Comparison of ENCODE assay signal across 8 cellular contexts in genomic region chr2:238287702-238288649, GRCh38. TPM values are rescaled to one million over a fixed set of nuclear protein-coding genes. Genes with fewer than 3 reads are reported as not detected.
DNase-seq lines count a peak whose midpoint lies in the region; TF ChIP-seq lines count a peak whose summit lies in the region.

A gene with protein sequence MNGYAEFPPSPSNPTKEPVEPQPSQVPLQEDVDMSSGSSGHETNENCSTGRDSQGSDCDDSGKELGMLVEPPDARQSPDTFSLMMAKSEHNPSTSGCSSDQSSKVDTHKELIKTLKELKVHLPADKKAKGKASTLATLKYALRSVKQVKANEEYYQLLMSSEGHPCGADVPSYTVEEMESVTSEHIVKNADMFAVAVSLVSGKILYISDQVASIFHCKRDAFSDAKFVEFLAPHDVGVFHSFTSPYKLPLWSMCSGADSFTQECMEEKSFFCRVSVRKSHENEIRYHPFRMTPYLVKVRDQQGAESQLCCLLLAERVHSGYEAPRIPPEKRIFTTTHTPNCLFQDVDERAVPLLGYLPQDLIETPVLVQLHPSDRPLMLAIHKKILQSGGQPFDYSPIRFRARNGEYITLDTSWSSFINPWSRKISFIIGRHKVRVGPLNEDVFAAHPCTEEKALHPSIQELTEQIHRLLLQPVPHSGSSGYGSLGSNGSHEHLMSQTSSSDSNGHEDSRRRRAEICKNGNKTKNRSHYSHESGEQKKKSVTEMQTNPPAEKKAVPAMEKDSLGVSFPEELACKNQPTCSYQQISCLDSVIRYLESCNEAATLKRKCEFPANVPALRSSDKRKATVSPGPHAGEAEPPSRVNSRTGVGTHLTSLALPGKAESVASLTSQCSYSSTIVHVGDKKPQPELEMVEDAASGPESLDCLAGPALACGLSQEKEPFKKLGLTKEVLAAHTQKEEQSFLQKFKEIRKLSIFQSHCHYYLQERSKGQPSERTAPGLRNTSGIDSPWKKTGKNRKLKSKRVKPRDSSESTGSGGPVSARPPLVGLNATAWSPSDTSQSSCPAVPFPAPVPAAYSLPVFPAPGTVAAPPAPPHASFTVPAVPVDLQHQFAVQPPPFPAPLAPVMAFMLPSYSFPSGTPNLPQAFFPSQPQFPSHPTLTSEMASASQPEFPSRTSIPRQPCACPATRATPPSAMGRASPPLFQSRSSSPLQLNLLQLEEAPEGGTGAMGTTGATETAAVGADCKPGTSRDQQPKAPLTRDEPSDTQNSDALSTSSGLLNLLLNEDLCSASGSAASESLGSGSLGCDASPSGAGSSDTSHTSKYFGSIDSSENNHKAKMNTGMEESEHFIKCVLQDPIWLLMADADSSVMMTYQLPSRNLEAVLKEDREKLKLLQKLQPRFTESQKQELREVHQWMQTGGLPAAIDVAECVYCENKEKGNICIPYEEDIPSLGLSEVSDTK (N-terminal part only) (minus strand): TSS chr2:238288610. CDS start chr2:238277936, 10,674 bp downstream.

- no peaks in the 10 kb centered on the region for H3K9me3 Mint-ChIP-seq in HFFc6
- no peaks in the 10 kb centered on the region for H3K9me3 Mint-ChIP-seq in endothelial cell (ENCODE audit: unreplicated experiment)
- H3K9me3 Mint-ChIP-seq in mesothelial cell of epicardium = no peaks in the 10 kb centered on the region

- H3K27ac Mint-ChIP-seq in HFFc6 (peak within 1 kb of the TSS; percentile 99), endothelial cell (ENCODE audit: unreplicated experiment) (peak within 1 kb of the TSS; percentile 89), mesothelial cell of epicardium (peak within 1 kb of the TSS; percentile 90)

- H3K36me3 ChIP-seq in stomach = no peaks in the 10 kb centered on the region

- H3K4me1 Mint-ChIP-seq in HFFc6 (ENCODE audit: low read depth) = peaks cover 36% of the 10 kb centered on the region
- peaks cover 18% of the 10 kb centered on the region for H3K4me1 Mint-ChIP-seq in endothelial cell (ENCODE audit: unreplicated experiment)
- peaks cover 40% of the 10 kb centered on the region for H3K4me1 Mint-ChIP-seq in mesothelial cell of epicardium

- no peaks in the 10 kb centered on the region for H3K9me3 ChIP-seq in stomach

- peak within 1 kb of the TSS; percentile 98 to 99 (median 98) for H3K27ac ChIP-seq in stomach

- H3K27me3 ChIP-seq in stomach = no peaks in the 10 kb centered on the region

- peak; percentile 44 for TF ChIP-seq CTCF in HFFc6 (IDR thresholded peaks at IDR 0.05)
- no peak for TF ChIP-seq CTCF in endothelial cell (IDR thresholded peaks at IDR 0.05; ENCODE audit: unreplicated experiment)
- no peak for TF ChIP-seq CTCF in mesothelial cell of epicardium (IDR thresholded peaks at IDR 0.05; ENCODE audit: unreplicated experiment)
- TF ChIP-seq CTCF in stomach (IDR thresholded peaks at IDR 0.05) = no peak

- intact Hi-C loops in stomach (cut with DNase I; ENCODE audit: low total_unique reads) = no loop called here

- H3K36me3 Mint-ChIP-seq in HFFc6 (ENCODE audit: low read depth) = no peaks in the 10 kb centered on the region
- H3K36me3 Mint-ChIP-seq in endothelial cell (ENCODE audit: low read depth, unreplicated experiment) = peaks cover 4% of the 10 kb centered on the region
- H3K36me3 Mint-ChIP-seq in mesothelial cell of epicardium = no peaks in the 10 kb centered on the region

- TF ChIP-seq EP300 in stomach (IDR thresholded peaks at IDR 0.05) = no peak

- DNase-seq in stimulated activated CD4-positive, alpha-beta T cell treated with anti-CD3 and anti-CD28 coated beads, Interleukin-12 subunit alpha, Interleukin-12 subunit beta, amount 100 ng/mL, for 48 hours (ENCODE audit: low read depth in 2 of 3, low spot score in 1 of 3) = peak; percentile 18 to 40 (median 25)
- no peak for DNase-seq in stimulated activated CD4-positive, alpha-beta T cell treated with anti-CD3 and anti-CD28 coated beads, Interleukin-4, amount 100 ng/mL, for 1 hour
- DNase-seq in HFFc6 (peak; percentile 96), NCI-H146 treated with DMSO at 0.1 percent for 48 hours (lab: John Stamatoyannopoulos, UW; ENCODE audit: unreplicated experiment) (peak; percentile 27), endothelial cell (ENCODE audit: low spot score) (peak; percentile 49), mesothelial cell of epicardium (ENCODE audit: low spot score in 2 of 2, unreplicated experiment in 2 of 2) (no peak), stomach (peak; percentile 63)
- peak; percentile 21 for DNase-seq in activated CD4-positive, alpha-beta T cell treated with anti-CD3 and anti-CD28 coated beads, Interleukin-2, amount 50 U/mL, for 24 hours (ENCODE audit: low read depth in 1 of 2, low spot score in 1 of 2)

- H3K4me1 ChIP-seq in stomach = peaks cover 51 to 82% (median 68%) of the 10 kb centered on the region in 4 donors

- peaks cover 5% of the 10 kb centered on the region for H3K27me3 Mint-ChIP-seq in HFFc6 (ENCODE audit: insufficient read depth)
- peaks cover 28% of the 10 kb centered on the region for H3K27me3 Mint-ChIP-seq in endothelial cell (ENCODE audit: unreplicated experiment)
- H3K27me3 Mint-ChIP-seq in mesothelial cell of epicardium (ENCODE audit: low read depth) = no peaks in the 10 kb centered on the region

- peak in 1 of 4 donors; percentile 32 for TF ChIP-seq POLR2A in stomach (IDR thresholded peaks at IDR 0.05)

- 0 to 7% (median 1%) methylated on average over 11 to 65 of the region's 65 CpGs for WGBS in stomach, 5 donors

- H3K4me3 ChIP-seq in stomach = peak within 1 kb of the TSS; percentile 64 to 89 (median 73)

- H3K4me3 Mint-ChIP-seq in HFFc6 = peak within 1 kb of the TSS; percentile 88
- peak within 1 kb of the TSS; percentile 89 for H3K4me3 Mint-ChIP-seq in endothelial cell (ENCODE audit: unreplicated experiment)
- H3K4me3 Mint-ChIP-seq in mesothelial cell of epicardium = peak within 1 kb of the TSS; percentile 86

RNA-seq across cellular contexts. Expression of the gene that starts here (rescaled TPM):
- 1 to 10 TPM; 4.3 to 5.7 (median 4.5) TPM for total RNA-seq in HFFc6 (2021; fragmentation: NEBNext Ultra II Directional; extraction: Animal tissue kit (Norgen Biotek cat#: 25700))
- total RNA-seq in endothelial cell (ENCODE audit: unreplicated experiment) = 5.5 TPM
- 11.4 to 12.7 TPM (median 11.7 TPM) in 3 replicates for total RNA-seq in mesothelial cell of epicardium
- 100 to 1,000 TPM in 1 of 5 donors, 10 to 100 TPM in 4; 20.9 to 188 (median 40.8) TPM for total RNA-seq in stomach
- 1 to 10 TPM; 4.4 to 9.8 (median 7.3) TPM for polyA plus RNA-seq in stomach

Comparison
In these comparisons a context has a peak if more than half of its experiments do, and no peak if none do; other contexts are left out.
1. DNase-seq: peak in stimulated activated CD4-positive, alpha-beta T cell treated with anti-CD3 and anti-CD28 coated beads, Interleukin-12 subunit alpha, Interleukin-12 subunit beta, amount 100 ng/mL, for 48 hours (3 of 3), HFFc6 (single experiment), NCI-H146 treated with DMSO at 0.1 percent for 48 hours (single experiment), activated CD4-positive, alpha-beta T cell treated with anti-CD3 and anti-CD28 coated beads, Interleukin-2, amount 50 U/mL, for 24 hours (2 of 2), endothelial cell (single experiment) and stomach (single experiment); none in stimulated activated CD4-positive, alpha-beta T cell treated with anti-CD3 and anti-CD28 coated beads, Interleukin-4, amount 100 ng/mL, for 1 hour (single experiment) and mesothelial cell of epicardium (0 of 2).
2. Peak in every context shown above with its lines, with median percentiles within 50 percentile points of each other: H3K27ac Mint-ChIP-seq and H3K4me3 Mint-ChIP-seq.